ENCODE assay signal across 10 cellular contexts in genomic region chr7:21524680-21525079, GRCh38.
ATAC-seq and TF ChIP-seq lines count a peak whose summit lies in the region.
"Had no signal": no experiment of that assay in that cellular context is flagged by ENCODE, and none has a peak within 500 bp of the region (broad histone marks: within the 10 kb centered on the region; RNA-seq: fewer than 3 reads in every experiment).

No MANE protein-coding gene starts in this region.

- TF ChIP-seq CTCF in HEK293 (tag by site-specific recombination; IDR thresholded peaks at IDR 0.05): no peak

- H3K4me3 ChIP-seq in HEK293 (ENCODE audit: low read depth, low read length): no peak overlapping the region
- H3K4me3 ChIP-seq: A549; BLaER1; BLaER1 treated with 17β-estradiol and CSF1 and Interleukin-3, amounts not matched to agents 10 nM and 100 nM had no signal

- H3K4me1 ChIP-seq in HEK293 (ENCODE audit: control insufficient read depth, insufficient read depth, low read length): no peaks in the 10 kb centered on the region
- H3K4me1 ChIP-seq: A549, BE2C, BLaER1, Caco-2 had no signal

- no peak for ATAC-seq in HG03025 (IDR thresholded peaks at IDR 0.05; ENCODE audit: low FRiP score, unreplicated experiment)
- ATAC-seq: A549; CD8-positive, alpha-beta T cell had no signal

- H3K9me3 ChIP-seq in HEK293 (ENCODE audit: control insufficient read depth, insufficient read depth, low read depth, low read length): no peaks in the 10 kb centered on the region
- H3K9me3 ChIP-seq: BE2C had no signal

- H3K27ac ChIP-seq in HEK293 (ENCODE audit: extremely low read depth, low read depth, low read length): no peak overlapping the region
- H3K27ac ChIP-seq: 22Rv1; A549; BLaER1; BLaER1 treated with 17β-estradiol and CSF1 and Interleukin-3, amounts not matched to agents 10 nM and 100 nM; C4-2B had no signal

- no peaks in the 10 kb centered on the region for H3K36me3 ChIP-seq in HEK293 (ENCODE audit: control insufficient read depth in 2 of 2, insufficient read depth in 1 of 2, low read length in 2 of 2)
- H3K36me3 ChIP-seq: BE2C; BLaER1; BLaER1 treated with 17β-estradiol and CSF1 and Interleukin-3, amounts not matched to agents 10 nM and 100 nM had no signal

- POLR2A ChIA-PET in HEK293 (lab: Yijun Ruan, JAX): no interaction called here

- CTCF ChIA-PET in HEK293 (lab: Yijun Ruan, JAX): no interaction called here

TF ChIP-seq in HEK293, 187 proteins besides CTCF, POLR2A, EP300 and RAD21 (continues in another document):
- TF ChIP-seq ZSCAN18 (tag by site-specific recombination; IDR thresholded peaks at IDR 0.05): no peak
- TF ChIP-seq INSM2 (tag by site-specific recombination; IDR thresholded peaks at IDR 0.05): no peak
- TF ChIP-seq ZNF19 (tag by site-specific recombination; IDR thresholded peaks at IDR 0.05; ENCODE audit: low read depth): no peak
- TF ChIP-seq REST (tag by site-specific recombination; IDR thresholded peaks at IDR 0.05): peak; percentile 33; the same call in 1 of the 2 replicates
- TF ChIP-seq ZNF302 (tag by site-specific recombination; IDR thresholded peaks at IDR 0.05; ENCODE audit: low read depth): no peak
- peak; percentile 37 for TF ChIP-seq ZNF623 (tag by site-specific recombination; IDR thresholded peaks at IDR 0.05)
- TF ChIP-seq ZNF394 (tag by site-specific recombination; IDR thresholded peaks at IDR 0.05; ENCODE audit: borderline replicate concordance): peak; percentile 72; the same call in 1 of the 2 replicates
- no peak for TF ChIP-seq ZNF596 (tag by site-specific recombination; IDR thresholded peaks at IDR 0.05)
- TF ChIP-seq ZFP3 (tag by site-specific recombination; IDR thresholded peaks at IDR 0.05; ENCODE audit: low read depth): no peak
- TF ChIP-seq GLI4 (tag by site-specific recombination; IDR thresholded peaks at IDR 0.05): no peak
- no peak for TF ChIP-seq KLF7 (tag by site-specific recombination; IDR thresholded peaks at IDR 0.05; ENCODE audit: borderline replicate concordance)
- TF ChIP-seq YY1 (tag by site-specific recombination; IDR thresholded peaks at IDR 0.05): no peak
- TF ChIP-seq RBAK (tag by site-specific recombination; IDR thresholded peaks at IDR 0.05): no peak
- peak; percentile 52 for TF ChIP-seq ZBTB11 (tag by site-specific recombination; conservative IDR thresholded peaks at IDR 0.05; ENCODE audit: low read depth)
- TF ChIP-seq ZFP37 (tag by site-specific recombination; IDR thresholded peaks at IDR 0.05): no peak
- TF ChIP-seq PATZ1 (tag by site-specific recombination; IDR thresholded peaks at IDR 0.05): no peak
- no peak for TF ChIP-seq ZNF211 (tag by site-specific recombination; IDR thresholded peaks at IDR 0.05; ENCODE audit: low read depth)
- no peak for TF ChIP-seq ZNF626 (tag by site-specific recombination; IDR thresholded peaks at IDR 0.05)
